17 cellular contexts compared by ENCODE assay signal in genomic region chr21:35015435-35016024, GRCh38. TPM values are rescaled to one million over a fixed set of nuclear protein-coding genes. Genes with fewer than 3 reads are reported as not detected.
DNase-seq lines count a peak whose midpoint lies in the region; ATAC-seq, FAIRE-seq and TF ChIP-seq lines count a peak whose summit lies in the region.
"Had no signal": no experiment of that assay in that cellular context is flagged by ENCODE, and none has a peak within 500 bp of the region (broad histone marks: within the 10 kb centered on the region; RNA-seq: fewer than 3 reads in every experiment).

No MANE protein-coding gene starts in this region.

- no peak overlapping the region for H3K4me2 ChIP-seq in GM12878 (ENCODE audit: control insufficient read depth, insufficient read depth)

- H3K4me1 ChIP-seq in GM12878 (ENCODE audit: control insufficient read depth, insufficient read depth, low read length) = peaks cover 5% of the 10 kb centered on the region

- no peak for FAIRE-seq in GM12878 (lab: Jason Lieb, UNC)

- no peaks in the 10 kb centered on the region for H3K36me3 Mint-ChIP-seq in stimulated activated naive CD8-positive, alpha-beta T cell treated with anti-CD3 and anti-CD28 coated beads, Interleukin-15, Interleukin-2, amounts not matched to agents 100 ng/mL and 50 ng/mL, for 24 hours (ENCODE audit: low read depth)
- no peaks in the 10 kb centered on the region for H3K36me3 Mint-ChIP-seq in mesothelial cell of epicardium

- H3K9me3 ChIP-seq in GM12878 (replicated peaks; ENCODE audit: control insufficient read depth, insufficient read depth, low read length) = no peaks in the 10 kb centered on the region
- H3K9me3 ChIP-seq: heart left ventricle had no signal

- no peaks in the 10 kb centered on the region for H3K79me2 ChIP-seq in GM12878 (ENCODE audit: control insufficient read depth, insufficient read depth, low read length)

- intact Hi-C loops in GM12878 (cut with micrococcal nuclease; ENCODE audit: unreplicated experiment) = no loop called here

- TF ChIP-seq EP300 in GM12878 (IDR thresholded peaks at IDR 0.05; ENCODE audit: borderline replicate concordance in 1 of 2, control insufficient read depth in 1 of 2, low read depth in 2 of 2, low read length in 2 of 2) = no peak

- no peak for TF ChIP-seq CTCF in GM12878 (IDR thresholded peaks at IDR 0.05 in 2 of 3, conservative IDR thresholded peaks at IDR 0.05 in 1 of 3; ENCODE audit: control insufficient read depth in 2 of 3, extremely low read depth in 1 of 3, insufficient read depth in 1 of 3, low read depth in 3 of 3, low read length in 3 of 3)
- no peak for TF ChIP-seq CTCF in mesothelial cell of epicardium (IDR thresholded peaks at IDR 0.05; ENCODE audit: unreplicated experiment)

- SMC1A ChIA-PET in GM12878 (lab: Charles Lee; ENCODE audit: uncharacterized antibody, unreplicated experiment) = no interaction called here

- no peaks in the 10 kb centered on the region for H4K20me1 ChIP-seq in GM12878 (ENCODE audit: control insufficient read depth, insufficient read depth)

- no peaks in the 10 kb centered on the region; a peak in 2 of 4 replicates for H3K27me3 ChIP-seq in GM12878 (replicated peaks in 1 of 2; ENCODE audit: control insufficient read depth in 2 of 2, insufficient read depth in 2 of 2, low read length in 1 of 2)

- RAD21 ChIA-PET in GM12878 (lab: Charles Lee; ENCODE audit: unreplicated experiment) = no interaction called here

- peak; percentile 60 for DNase-seq in activated effector memory CD4-positive, alpha-beta T cell treated with anti-CD3 and anti-CD28 coated beads, Interleukin-2, amount 50 U/mL, for 16 hours
- DNase-seq in activated effector memory CD4-positive, alpha-beta T cell treated with Interleukin-2 at 50 U/mL for 16 hours = no peak
- DNase-seq in OCI-M1 (lab: John Stamatoyannopoulos, UW) (peak; percentile 26), GM12878 (ENCODE audit: low read depth, low spot score) (no peak), mesothelial cell of epicardium (ENCODE audit: low spot score in 2 of 2, unreplicated experiment in 2 of 2) (no peak), pons (ENCODE audit: low spot score) (no peak)
- DNase-seq: AML-193; caudate nucleus; effector CD4-positive, alpha-beta T cell; heart left ventricle; islet precursor cell; Kasumi-1; mammary epithelial cell; NCI-H446; SHP77 had no signal

- WGBS in GM12878 (ENCODE audit: insufficient coverage, insufficient replicate concordance, low lambda C conversion rate, missing lambda C conversion rate) = 0% methylated on average over 5 of the region's 5 CpGs

- H3K27me3 Mint-ChIP-seq in stimulated activated naive CD8-positive, alpha-beta T cell treated with anti-CD3 and anti-CD28 coated beads, Interleukin-15, Interleukin-2, amounts not matched to agents 100 ng/mL and 50 ng/mL, for 24 hours = no peaks in the 10 kb centered on the region
- H3K27me3 Mint-ChIP-seq in mesothelial cell of epicardium (ENCODE audit: low read depth) = peaks cover 2% of the 10 kb centered on the region

- H2AFZ ChIP-seq in GM12878 (ENCODE audit: control insufficient read depth, low read depth, low read length) = no peak overlapping the region

- no TSS peak for BruUV-seq in GM12878 (replicated peaks; lab: Mats Ljungman, UMichigan)

- H3K9me3 Mint-ChIP-seq in stimulated activated naive CD8-positive, alpha-beta T cell treated with anti-CD3 and anti-CD28 coated beads, Interleukin-15, Interleukin-2, amounts not matched to agents 100 ng/mL and 50 ng/mL, for 24 hours = no peaks in the 10 kb centered on the region
- H3K9me3 Mint-ChIP-seq in mesothelial cell of epicardium = no peaks in the 10 kb centered on the region
- H3K9me3 Mint-ChIP-seq: nephron had no signal

- H3K27ac ChIP-seq in GM12878 (ENCODE audit: control insufficient read depth, insufficient read depth) = no peak overlapping the region
- H3K27ac ChIP-seq: heart left ventricle had no signal

- no peak overlapping the region for H3K4me3 Mint-ChIP-seq in stimulated activated naive CD8-positive, alpha-beta T cell treated with anti-CD3 and anti-CD28 coated beads, Interleukin-15, Interleukin-2, amounts not matched to agents 100 ng/mL and 50 ng/mL, for 24 hours
- H3K4me3 Mint-ChIP-seq in mesothelial cell of epicardium = no peak overlapping the region
- H3K4me3 Mint-ChIP-seq: nephron had no signal

- no peak overlapping the region for H3K9ac ChIP-seq in GM12878 (ENCODE audit: control insufficient read depth, insufficient read depth, low read length)

- no peak for ATAC-seq in GM12878
- ATAC-seq: heart left ventricle had no signal

- TF ChIP-seq RAD21 in GM12878 (IDR thresholded peaks at IDR 0.05; ENCODE audit: insufficient read depth, low read depth, low read length) = no peak

- POLR2A ChIA-PET in GM12878 (lab: Charles Lee) = no interaction called here

- no peak overlapping the region for H3K4me3 ChIP-seq in GM12878
- H3K4me3 ChIP-seq: heart left ventricle had no signal

- H3K4me1 Mint-ChIP-seq in stimulated activated naive CD8-positive, alpha-beta T cell treated with anti-CD3 and anti-CD28 coated beads, Interleukin-15, Interleukin-2, amounts not matched to agents 100 ng/mL and 50 ng/mL, for 24 hours (ENCODE audit: low read depth) = peaks cover 85% of the 10 kb centered on the region
- H3K4me1 Mint-ChIP-seq in mesothelial cell of epicardium = peaks cover 8% of the 10 kb centered on the region

- H3K27ac Mint-ChIP-seq in stimulated activated naive CD8-positive, alpha-beta T cell treated with anti-CD3 and anti-CD28 coated beads, Interleukin-15, Interleukin-2, amounts not matched to agents 100 ng/mL and 50 ng/mL, for 24 hours = peak overlapping the region; percentile 66
- H3K27ac Mint-ChIP-seq in mesothelial cell of epicardium = no peak overlapping the region
- H3K27ac Mint-ChIP-seq: nephron had no signal

- CTCF ChIA-PET in GM12878 (lab: Yijun Ruan, JAX) = no interaction called here

- H3K36me3 ChIP-seq in GM12878 (ENCODE audit: control insufficient read depth in 2 of 2, insufficient read depth in 2 of 2, low read length in 1 of 2) = no peaks in the 10 kb centered on the region
- H3K36me3 ChIP-seq: heart left ventricle had no signal

- no peak for TF ChIP-seq POLR2A in GM12878 (IDR thresholded peaks at IDR 0.05; ENCODE audit: low read depth, low read length)

- in situ Hi-C loops in GM12878 (cut with MboI) = no loop called here

TF ChIP-seq in GM12878, 131 proteins besides CTCF, POLR2A, EP300 and RAD21 (continues in another document):
- TF ChIP-seq JUNB (IDR thresholded peaks at IDR 0.05) (peak; percentile 63), RUNX3 (IDR thresholded peaks at IDR 0.05; ENCODE audit: low read length) (peak; percentile 42), ZBTB11 (CRISPR knock-in tag; IDR thresholded peaks at IDR 0.05) (no peak), CREM (IDR thresholded peaks at IDR 0.05; ENCODE audit: low read depth) (0 out of 2 replicates have a peak, but pooled peaks have one; percentile 21), RAD51 (IDR thresholded peaks at IDR 0.05) (no peak), PBX3 (IDR thresholded peaks at IDR 0.05; ENCODE audit: insufficient replicate concordance, low read depth, low read length) (no peak)

RNA-seq across cellular contexts. Expression of gene RUNX1, which starts 33.6 kb away (rescaled TPM):
- 8.4 and 9.3 TPM in 2 replicates for total RNA-seq in GM12878 (2013; cell fraction: nucleolus; rRNA removed)
- 5.3 and 5.6 TPM in 2 replicates for total RNA-seq in GM12878 (2014; rRNA removed)
- total RNA-seq in GM12878 (2014; rRNA removed; fragmentation: Illumina TruSeq; extraction: Trizol) = 3.8 and 3.9 TPM in 2 replicates
- 13.3 and 15.2 TPM in 2 replicates for total RNA-seq in GM12878 (2021)
- 3.5 TPM for polyA plus RNA-seq in GM12878 (2011; ENCODE audit: low read depth)
- polyA plus RNA-seq in GM12878 (2011; rRNA removed) = 0.55 and 0.98 TPM in 2 replicates
- 0.42 and 0.67 TPM in 2 replicates for polyA plus RNA-seq in GM12878 (2011; cell fraction: cytosol; rRNA removed)
- 1.9 and 2.6 TPM in 2 replicates for polyA plus RNA-seq in GM12878 (2011; cell fraction: nucleus; rRNA removed)
- polyA plus RNA-seq in GM12878 (2012) = 6.0 and 6.7 TPM in 2 replicates
- polyA plus RNA-seq in GM12878 (2014; fragmentation: Illumina TruSeq; extraction: Trizol) = 6.2 and 7.6 TPM in 2 replicates
- polyA plus RNA-seq in GM12878 (2014; fragmentation: Nextera tagmentation; extraction: Ambion mirVana) = 1 to 10 TPM in 1 of 2 experiments, under 1 TPM in 1; 0.90 to 1.4 TPM
- polyA plus RNA-seq in GM12878 (2014; rRNA removed) = 6.1 and 7.1 TPM in 2 replicates
- polyA plus RNA-seq in GM12878 (2016; fragmentation: Nextera tagmentation; extraction: Ambion mirVana) = 1 to 10 TPM; 3.3 to 4.3 TPM
- 1.2 and 1.7 TPM in 2 replicates for polyA minus RNA-seq in GM12878 (2011; rRNA and poly(A)+ RNA removed)
- 0.53 and 1.1 TPM in 2 replicates for polyA minus RNA-seq in GM12878 (2011; cell fraction: cytosol; rRNA and poly(A)+ RNA removed)
- polyA minus RNA-seq in GM12878 (2011; cell fraction: nucleus; rRNA and poly(A)+ RNA removed) = 3.4 and 6.2 TPM in 2 replicates
- total RNA-seq in mesothelial cell of epicardium = 38.3 to 41.2 TPM (median 38.5 TPM) in 3 replicates

Comparison
In these comparisons a context has a peak if more than half of its experiments do, and no peak if none do; other contexts are left out.
1. DNase-seq: peak in activated effector memory CD4-positive, alpha-beta T cell treated with anti-CD3 and anti-CD28 coated beads, Interleukin-2, amount 50 U/mL, for 16 hours (single experiment) and OCI-M1 (single experiment); none in activated effector memory CD4-positive, alpha-beta T cell treated with Interleukin-2 at 50 U/mL for 16 hours (single experiment), GM12878 (single experiment), mesothelial cell of epicardium (0 of 2) and pons (single experiment).